In genomic region chr19:11798391-11799296, GRCh38 we compare ENCODE assay signal across 8 cellular contexts. TPM values are rescaled to one million over a fixed set of nuclear protein-coding genes. Genes with fewer than 3 reads are reported as not detected.
DNase-seq lines count a peak whose midpoint lies in the region; ATAC-seq and TF ChIP-seq lines count a peak whose summit lies in the region.

Gene ZNF491, plus strand, starts transcription at chr19:11798523. Its CDS starts 7,431 bp downstream, at chr19:11805954.

- ATAC-seq in GM19023 (IDR thresholded peaks at IDR 0.05; ENCODE audit: unreplicated experiment), result peak; percentile 96
- ATAC-seq in HG03378 (IDR thresholded peaks at IDR 0.05; ENCODE audit: unreplicated experiment), result peak; percentile 83
- peak; percentile 98 for ATAC-seq in activated CD8-positive, alpha-beta T cell treated with anti-CD3 and anti-CD28 coated beads for 36 hours

- peak within 1 kb of the TSS; percentile 62 for H3K4me3 ChIP-seq in AG09309 (ENCODE audit: control insufficient read depth, low read depth, low read length)

- DNase-seq in AG09309 (ENCODE audit: low read depth) (peak; percentile 56), NCI-H748 (lab: John Stamatoyannopoulos, UW; ENCODE audit: unreplicated experiment) (peak; percentile 90), lung microvascular endothelial cell (ENCODE audit: low read depth in 2 of 2) (peak; percentile 81)
- DNase-seq in activated CD8-positive, alpha-beta T cell treated with anti-CD3 and anti-CD28 coated beads for 36 hours, result peak; percentile 97
- peak; percentile 75 for DNase-seq in effector CD4-positive, alpha-beta T cell
- DNase-seq in stimulated activated CD4-positive, alpha-beta T cell treated with anti-CD3 and anti-CD28 coated beads, TNF-alpha, amount 100 ng/mL, for 1 hour (ENCODE audit: low read depth in 3 of 3, low spot score in 1 of 3), result peak; percentile 51 to 78 (median 55)

- peaks cover 9% of the 10 kb centered on the region for H3K9me3 Mint-ChIP-seq in activated CD8-positive, alpha-beta T cell treated with anti-CD3 and anti-CD28 coated beads for 36 hours

- H3K4me1 Mint-ChIP-seq in activated CD8-positive, alpha-beta T cell treated with anti-CD3 and anti-CD28 coated beads for 36 hours (ENCODE audit: low read depth), result peaks cover 14% of the 10 kb centered on the region

- CTCF ChIA-PET in activated CD8-positive, alpha-beta T cell treated with anti-CD3 and anti-CD28 coated beads for 36 hours (lab: Charles Lee), result interaction anchor here (0.8 to 5.2 kb wide), 48 partner anchors 9 to 342 kb away, joined by 3 to 69 read pairs (median 6); partner anchors contain the start of genes ZNF20, ZNF439, ZNF440 and ZNF69

- H3K36me3 Mint-ChIP-seq in activated CD8-positive, alpha-beta T cell treated with anti-CD3 and anti-CD28 coated beads for 36 hours (ENCODE audit: low read depth), result peaks cover 6% of the 10 kb centered on the region

- peak within 1 kb of the TSS; percentile 69 for H3K27ac Mint-ChIP-seq in activated CD8-positive, alpha-beta T cell treated with anti-CD3 and anti-CD28 coated beads for 36 hours

- peak; percentile 22 for TF ChIP-seq CTCF in AG09309 (IDR thresholded peaks at IDR 0.05; ENCODE audit: control insufficient read depth, insufficient read depth, low read depth, low read length, missing control alignments)
- TF ChIP-seq CTCF in activated CD8-positive, alpha-beta T cell treated with anti-CD3 and anti-CD28 coated beads for 36 hours (IDR thresholded peaks at IDR 0.05), result peak; percentile 48

- no peaks in the 10 kb centered on the region for H3K27me3 Mint-ChIP-seq in activated CD8-positive, alpha-beta T cell treated with anti-CD3 and anti-CD28 coated beads for 36 hours

- H3K4me3 Mint-ChIP-seq in activated CD8-positive, alpha-beta T cell treated with anti-CD3 and anti-CD28 coated beads for 36 hours, result peak within 1 kb of the TSS; percentile 87

- POLR2A ChIA-PET in activated CD8-positive, alpha-beta T cell treated with anti-CD3 and anti-CD28 coated beads for 36 hours (lab: Charles Lee), result interaction anchor here (0.7 to 2.1 kb wide), 8 partner anchors 13 to 253 kb away, joined by 3 to 8 read pairs (median 4); partner anchors contain the start of genes ZNF440 and ZNF441

- intact Hi-C loops in activated CD8-positive, alpha-beta T cell treated with anti-CD3 and anti-CD28 coated beads for 36 hours (cut with micrococcal nuclease), result loop anchor here (5.0 kb wide), 1 partner anchor 344 kb away; the partner anchor contains the start of gene ZNF20

RNA-seq across cellular contexts. Expression of gene ZNF491, which starts in this region (rescaled TPM):
- total RNA-seq in activated CD8-positive, alpha-beta T cell treated with anti-CD3 and anti-CD28 coated beads for 36 hours, result 1 to 10 TPM in 1 of 2 experiments, under 1 TPM in 1; 0.76 to 1.4 TPM
- total RNA-seq in lung microvascular endothelial cell, result 0.65 and 1.4 TPM in 2 replicates

Comparison
In these comparisons a context has a peak if more than half of its experiments do, and no peak if none do; other contexts are left out.
1. Peak in every context shown above with its lines: DNase-seq, ATAC-seq and H3K4me3 ChIP-seq.